In genomic region chr12:104243971-104244370, GRCh38 we compare ENCODE assay signal across 16 cellular contexts.
"Had no signal": no experiment of that assay in that cellular context is flagged by ENCODE, and none has a peak within 500 bp of the region (broad histone marks: within the 10 kb centered on the region; RNA-seq: fewer than 3 reads in every experiment).

No MANE protein-coding gene starts in this region.

- H3K27ac Mint-ChIP-seq: activated CD4-positive, alpha-beta memory T cell treated with anti-CD3 and anti-CD28 coated beads, Interleukin-2, amount 10 ng/mL, durations not matched to agents 7 days and 5 days; activated naive CD4-positive, alpha-beta T cell treated with anti-CD3 and anti-CD28 coated beads, Interleukin-2, amount 10 ng/mL, durations not matched to agents 7 days and 5 days; activated T-cell treated with anti-CD3 and anti-CD28 coated beads, Interleukin-2, amount 50 U/mL, for 24 hours; endodermal cell; stimulated activated effector memory CD8-positive, alpha-beta T cell treated with anti-CD3 and anti-CD28 coated beads, Interleukin-12 subunit alpha, Interleukin-12 subunit beta, amount 100 ng/mL, for 72 hours had no signal

- H3K27ac ChIP-seq: ascending aorta, left ventricle myocardium inferior, thoracic aorta, WERI-Rb-1 had no signal

- H3K4me1 ChIP-seq: ascending aorta had no signal

- H3K36me3 Mint-ChIP-seq: activated naive CD4-positive, alpha-beta T cell treated with anti-CD3 and anti-CD28 coated beads, Interleukin-2, amount 10 ng/mL, durations not matched to agents 7 days and 5 days; naive thymus-derived CD4-positive, alpha-beta T cell; stimulated activated effector memory CD8-positive, alpha-beta T cell treated with anti-CD3 and anti-CD28 coated beads, Interleukin-12 subunit alpha, Interleukin-12 subunit beta, amount 100 ng/mL, for 72 hours had no signal

- DNase-seq: activated CD4-positive, alpha-beta memory T cell treated with anti-CD3 and anti-CD28 coated beads, Interleukin-2, amount 10 ng/mL, durations not matched to agents 7 days and 5 days; activated CD4-positive, alpha-beta T cell treated with anti-CD3 and anti-CD28 coated beads for 4 hours; activated naive CD4-positive, alpha-beta T cell treated with anti-CD3 and anti-CD28 coated beads, Interleukin-2, amount 10 ng/mL, durations not matched to agents 7 days and 5 days; activated T-cell treated with anti-CD3 and anti-CD28 coated beads, Interleukin-2, amount 50 U/mL, for 24 hours; endodermal cell; kidney; left ventricle myocardium inferior; mucosa of descending colon; naive thymus-derived CD4-positive, alpha-beta T cell; stimulated activated CD4-positive, alpha-beta T cell treated with anti-CD3 and anti-CD28 coated beads, Interleukin-12 subunit alpha, Interleukin-12 subunit beta, amount 100 ng/mL, for 4 hours; stimulated activated CD4-positive, alpha-beta T cell treated with anti-CD3 and anti-CD28 coated beads, Interleukin-2, amount 100 ng/mL, for 24 hours; WERI-Rb-1 had no signal

- H3K4me3 Mint-ChIP-seq: activated CD4-positive, alpha-beta memory T cell treated with anti-CD3 and anti-CD28 coated beads, Interleukin-2, amount 10 ng/mL, durations not matched to agents 7 days and 5 days; activated naive CD4-positive, alpha-beta T cell treated with anti-CD3 and anti-CD28 coated beads, Interleukin-2, amount 10 ng/mL, durations not matched to agents 7 days and 5 days; activated T-cell treated with anti-CD3 and anti-CD28 coated beads, Interleukin-2, amount 50 U/mL, for 24 hours; endodermal cell; naive thymus-derived CD4-positive, alpha-beta T cell; stimulated activated effector memory CD8-positive, alpha-beta T cell treated with anti-CD3 and anti-CD28 coated beads, Interleukin-12 subunit alpha, Interleukin-12 subunit beta, amount 100 ng/mL, for 72 hours had no signal

- H3K27me3 ChIP-seq: ascending aorta had no signal

- H3K9me3 Mint-ChIP-seq: activated CD4-positive, alpha-beta memory T cell treated with anti-CD3 and anti-CD28 coated beads, Interleukin-2, amount 10 ng/mL, durations not matched to agents 7 days and 5 days; activated naive CD4-positive, alpha-beta T cell treated with anti-CD3 and anti-CD28 coated beads, Interleukin-2, amount 10 ng/mL, durations not matched to agents 7 days and 5 days; activated T-cell treated with anti-CD3 and anti-CD28 coated beads, Interleukin-2, amount 50 U/mL, for 24 hours; naive thymus-derived CD4-positive, alpha-beta T cell; stimulated activated effector memory CD8-positive, alpha-beta T cell treated with anti-CD3 and anti-CD28 coated beads, Interleukin-12 subunit alpha, Interleukin-12 subunit beta, amount 100 ng/mL, for 72 hours had no signal

- H3K36me3 ChIP-seq: ascending aorta, left ventricle myocardium inferior, thoracic aorta, WERI-Rb-1 had no signal

- FAIRE-seq: bronchial epithelial cell, kidney had no signal

- H3K9me3 ChIP-seq: ascending aorta, left ventricle myocardium inferior, mucosa of descending colon, thoracic aorta had no signal

- ATAC-seq: mucosa of descending colon; naive thymus-derived CD4-positive, alpha-beta T cell; stimulated activated effector memory CD8-positive, alpha-beta T cell treated with anti-CD3 and anti-CD28 coated beads, Interleukin-12 subunit alpha, Interleukin-12 subunit beta, amount 100 ng/mL, for 72 hours had no signal

- H3K4me3 ChIP-seq: ascending aorta, left ventricle myocardium inferior, mucosa of descending colon, thoracic aorta had no signal

- H3K4me1 Mint-ChIP-seq: activated CD4-positive, alpha-beta memory T cell treated with anti-CD3 and anti-CD28 coated beads, Interleukin-2, amount 10 ng/mL, durations not matched to agents 7 days and 5 days; activated naive CD4-positive, alpha-beta T cell treated with anti-CD3 and anti-CD28 coated beads, Interleukin-2, amount 10 ng/mL, durations not matched to agents 7 days and 5 days; naive thymus-derived CD4-positive, alpha-beta T cell; stimulated activated effector memory CD8-positive, alpha-beta T cell treated with anti-CD3 and anti-CD28 coated beads, Interleukin-12 subunit alpha, Interleukin-12 subunit beta, amount 100 ng/mL, for 72 hours had no signal
